ENCODE assay signal across 12 cellular contexts in genomic region chr1:203776636-203777035, GRCh38. TPM values are rescaled to one million over a fixed set of nuclear protein-coding genes. Genes with fewer than 3 reads are reported as not detected.
DNase-seq lines count a peak whose midpoint lies in the region; ATAC-seq and TF ChIP-seq lines count a peak whose summit lies in the region.
"Had no signal": no experiment of that assay in that cellular context is flagged by ENCODE, and none has a peak within 500 bp of the region (broad histone marks: within the 10 kb centered on the region; RNA-seq: fewer than 3 reads in every experiment).

No MANE protein-coding gene starts in this region.

- H3K4me3 ChIP-seq in astrocyte of the spinal cord (ENCODE audit: low read depth, low read length) (no peak overlapping the region), liver (ENCODE audit: low read depth in 1 of 3, low read length in 3 of 3) (no peak overlapping the region), coronary artery (no peak overlapping the region)

- H3K36me3 ChIP-seq in liver (ENCODE audit: control insufficient read depth in 4 of 4, insufficient read depth in 3 of 4, low read depth in 1 of 4, low read length in 3 of 4), result no peaks in the 10 kb centered on the region
- H3K36me3 ChIP-seq: neutrophil had no signal

- no peak overlapping the region for H3K9ac ChIP-seq in liver (ENCODE audit: low read depth in 1 of 2, low read length in 2 of 2)

- no peak overlapping the region for H3K27ac Mint-ChIP-seq in HFFc6

- H3K4me1 Mint-ChIP-seq in HFFc6 (ENCODE audit: low read depth), result no peaks in the 10 kb centered on the region

- no peaks in the 10 kb centered on the region for H3K36me3 Mint-ChIP-seq in HFFc6 (ENCODE audit: low read depth)

- H3K27me3 Mint-ChIP-seq in HFFc6 (ENCODE audit: insufficient read depth), result peaks cover 12% of the 10 kb centered on the region

- TF ChIP-seq CTCF in HFFc6 (IDR thresholded peaks at IDR 0.05), result peak; percentile 11; the same call in 1 of the 2 replicates
- TF ChIP-seq CTCF in astrocyte of the spinal cord (IDR thresholded peaks at IDR 0.05; ENCODE audit: low read depth, low read length), result peak; percentile 5
- TF ChIP-seq CTCF in liver (IDR thresholded peaks at IDR 0.05; ENCODE audit: low read depth, low read length, missing input control), result peak; percentile 31
- no peak for TF ChIP-seq CTCF in coronary artery (IDR thresholded peaks at IDR 0.05)

- no peaks in the 10 kb centered on the region for H3K27me3 ChIP-seq in liver (ENCODE audit: control insufficient read depth in 4 of 4, insufficient read depth in 4 of 4, low read length in 3 of 4)
- H3K27me3 ChIP-seq: neutrophil had no signal

- in situ Hi-C loops in astrocyte of the spinal cord (cut with HindIII; ENCODE audit: low sequenced_read_pairs), result no loop called here

- no peaks in the 10 kb centered on the region for H3K9me3 ChIP-seq in liver (ENCODE audit: control insufficient read depth in 4 of 4, low read length in 3 of 4)
- H3K9me3 ChIP-seq: neutrophil had no signal

- H3K27ac ChIP-seq in liver (ENCODE audit: low read depth in 1 of 2, low read length in 2 of 2) (no peak overlapping the region), coronary artery (no peak overlapping the region)
- H3K27ac ChIP-seq: neutrophil had no signal

- H3K4me3 Mint-ChIP-seq in HFFc6, result no peak overlapping the region

- WGBS in liver, result 63% methylated on average over 4 of the region's 4 CpGs

- no peaks in the 10 kb centered on the region for H3K4me1 ChIP-seq in liver (ENCODE audit: control insufficient read depth in 4 of 4, insufficient read depth in 4 of 4, low read length in 3 of 4)

- no peaks in the 10 kb centered on the region for H3K9me3 Mint-ChIP-seq in HFFc6

- TF ChIP-seq RAD21 in liver (IDR thresholded peaks at IDR 0.05), result peak; percentile 70 to 72

- peak; percentile 12 to 22 for DNase-seq in AML-193 (lab: John Stamatoyannopoulos, UW)
- no peak for DNase-seq in HFFc6
- DNase-seq in astrocyte of the spinal cord (ENCODE audit: low read depth, low spot score), result no peak
- no peak for DNase-seq in coronary artery (ENCODE audit: low spot score)
- DNase-seq: activated T-cell treated with anti-CD3 and anti-CD28 coated beads, Interleukin-2, amount 50 U/mL, for 48 hours; GDM1 had no signal

- no peak for ATAC-seq in GM19397 (IDR thresholded peaks at IDR 0.05; ENCODE audit: unreplicated experiment)
- ATAC-seq in GM21825 (IDR thresholded peaks at IDR 0.05; ENCODE audit: unreplicated experiment), result no peak
- ATAC-seq in GM21447 (IDR thresholded peaks at IDR 0.05; ENCODE audit: unreplicated experiment), result no peak

TF ChIP-seq in liver, 16 proteins besides CTCF, POLR2A, EP300 and RAD21:
- TF ChIP-seq HNF4A (conservative IDR thresholded peaks at IDR 0.05) (no peak), HNF4G (IDR thresholded peaks at IDR 0.05) (no peak), TAF1 (conservative IDR thresholded peaks at IDR 0.05) (no peak), YY1 (IDR thresholded peaks at IDR 0.05) (no peak), EGR1 (IDR thresholded peaks at IDR 0.05; ENCODE audit: low read depth in 2 of 2) (no peak), NR2F2 (IDR thresholded peaks at IDR 0.05) (no peak), FOXA1 (IDR thresholded peaks at IDR 0.05) (no peak), SP1 (IDR thresholded peaks at IDR 0.05) (no peak), GABPA (IDR thresholded peaks at IDR 0.05 in 1 of 2, conservative IDR thresholded peaks at IDR 0.05 in 1 of 2) (no peak), JUND (IDR thresholded peaks at IDR 0.05) (no peak), FOXA2 (IDR thresholded peaks at IDR 0.05) (no peak), RXRA (IDR thresholded peaks at IDR 0.05) (no peak), ATF3 (IDR thresholded peaks at IDR 0.05) (no peak)
- TF ChIP-seq, protein P1, sequence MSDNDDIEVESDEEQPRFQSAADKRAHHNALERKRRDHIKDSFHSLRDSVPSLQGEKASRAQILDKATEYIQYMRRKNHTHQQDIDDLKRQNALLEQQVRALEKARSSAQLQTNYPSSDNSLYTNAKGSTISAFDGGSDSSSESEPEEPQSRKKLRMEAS (IDR thresholded peaks at IDR 0.05), result no peak

RNA-seq across cellular contexts. Expression of gene LAX1, which starts 11.7 kb away (rescaled TPM):
- not detected for total RNA-seq in HFFc6 (2021; fragmentation: NEBNext Ultra II Directional; extraction: Animal tissue kit (Norgen Biotek cat#: 25700))
- under 1 TPM; 0.56 to 0.67 TPM for total RNA-seq in liver
- polyA plus RNA-seq in liver, result under 1 TPM; 0.21 TPM
- total RNA-seq: fibroblast of lung had no signal

RNA-seq across cellular contexts. Expression of gene ZBED6, which starts 18.8 kb away (rescaled TPM):
- total RNA-seq in HFFc6 (2021; fragmentation: NEBNext Ultra II Directional; extraction: Animal tissue kit (Norgen Biotek cat#: 25700)), result 10 to 100 TPM; 25.9 to 35.2 (median 30.5) TPM
- total RNA-seq in liver, result 10 to 100 TPM in 1 of 2 donors, 1 to 10 TPM in 1; 4.9 to 14.1 TPM
- 1 to 10 TPM; 2.4 to 2.9 TPM for polyA plus RNA-seq in liver

RNA-seq across cellular contexts. Expression of gene ZC3H11A, which starts 18.8 kb away (rescaled TPM):
- 10 to 100 TPM; 53.7 to 66.3 (median 59.2) TPM for total RNA-seq in HFFc6 (2021; fragmentation: NEBNext Ultra II Directional; extraction: Animal tissue kit (Norgen Biotek cat#: 25700))
- 10 to 100 TPM; 39.1 to 76.8 TPM for total RNA-seq in liver
- 10 to 100 TPM; 14.9 to 21.2 TPM for polyA plus RNA-seq in liver

Comparison
In these comparisons a context has a peak if more than half of its experiments do, and no peak if none do; other contexts are left out.
1. DNase-seq: peak in AML-193 (2 of 2); none in HFFc6 (single experiment), astrocyte of the spinal cord (single experiment) and coronary artery (single experiment).